ENCODE assay signal across 8 cellular contexts in genomic region chrX:147911192-147912022, GRCh38. TPM values are rescaled to one million over a fixed set of nuclear protein-coding genes. Genes with fewer than 3 reads are reported as not detected.
DNase-seq lines count a peak whose midpoint lies in the region; ATAC-seq and TF ChIP-seq lines count a peak whose summit lies in the region.

Gene FMR1, plus strand, starts transcription at chrX:147911919. Its CDS starts 261 bp downstream, at chrX:147912180.

- H3K36me3 ChIP-seq in mucosa of descending colon (ENCODE audit: low read depth) = no peaks in the 10 kb centered on the region

- TF ChIP-seq CTCF in epithelial cell of esophagus (IDR thresholded peaks at IDR 0.05; ENCODE audit: insufficient read depth, low read depth, low read length, missing control alignments) = no peak
- no peak for TF ChIP-seq CTCF in mucosa of descending colon (IDR thresholded peaks at IDR 0.05)

- peaks cover 4% of the 10 kb centered on the region for H3K4me1 ChIP-seq in mucosa of descending colon (ENCODE audit: low read depth)

- intact Hi-C loops in mucosa of descending colon (cut with DNase I, micrococcal nuclease) = no loop called here

- H3K4me3 ChIP-seq in epithelial cell of esophagus (ENCODE audit: low read length) = peak within 1 kb of the TSS; percentile 64
- H3K4me3 ChIP-seq in mucosa of descending colon = peak within 1 kb of the TSS; percentile 34

- DNase-seq in DMS 273 treated with DMSO at 0.1 percent for 48 hours (lab: John Stamatoyannopoulos, UW) (peak; percentile 79), HuH-7.5 (ENCODE audit: low spot score) (peak; percentile 94), OCI-M1 (lab: John Stamatoyannopoulos, UW) (peak; percentile 96), activated T-cell treated with anti-CD3 and anti-CD28 coated beads for 24 hours (ENCODE audit: low read depth) (peak; percentile 90), epithelial cell of esophagus (ENCODE audit: low read depth) (peak; percentile 88), mucosa of descending colon (peak; percentile 95 to 96 (median 96))
- DNase-seq in stimulated activated CD8-positive, alpha-beta memory T cell treated with anti-CD3 and anti-CD28 coated beads, Interleukin-4, amount 100 ng/mL, for 1 hour (ENCODE audit: low read depth in 2 of 2, low spot score in 1 of 2) = peak; percentile 77 to 87

- no peaks in the 10 kb centered on the region for H3K9me3 ChIP-seq in mucosa of descending colon

- ATAC-seq in GM21528 (IDR thresholded peaks at IDR 0.05; ENCODE audit: low FRiP score, unreplicated experiment) (peak; percentile 86), mucosa of descending colon (peak; percentile 95)

RNA-seq across cellular contexts. Expression of gene FMR1, which starts in this region (rescaled TPM):
- total RNA-seq in mucosa of descending colon = 10 to 100 TPM; 42.1 to 56.9 (median 44.7) TPM

Comparison
In these comparisons a context has a peak if more than half of its experiments do, and no peak if none do; other contexts are left out.
1. Peak in every context shown above with its lines: DNase-seq, ATAC-seq and H3K4me3 ChIP-seq.